In genomic region chr21:40765771-40766170, GRCh38 we compare ENCODE assay signal across 19 cellular contexts.
A peak's percentile ranks its signal among the peaks of the same experiment; 100 is the strongest.
DNase-seq lines count a peak whose midpoint lies in the region; ATAC-seq lines count a peak whose summit lies in the region.
"Had no signal": no experiment of that assay in that cellular context is flagged by ENCODE, and none has a peak within 500 bp of the region (broad histone marks: within the 10 kb centered on the region; RNA-seq: fewer than 3 reads in every experiment).

No MANE protein-coding gene starts in this region.

- H3K27me3 ChIP-seq in mesendoderm (ENCODE audit: insufficient read depth, low read length, poor library complexity), result no peaks in the 10 kb centered on the region
- H3K27me3 ChIP-seq: BE2C, SJCRH30, tibial nerve had no signal

- H3K4me3 ChIP-seq in mesendoderm (ENCODE audit: low read length), result no peak overlapping the region
- H3K4me3 ChIP-seq: left ventricle myocardium inferior, SJCRH30, skin epidermis, tibial nerve had no signal

- H3K9ac ChIP-seq in mesendoderm (ENCODE audit: low read length), result no peak overlapping the region

- H2AK5ac ChIP-seq in mesendoderm (ENCODE audit: low read length), result no peak overlapping the region

- H3K79me1 ChIP-seq in mesendoderm (ENCODE audit: low read length), result no peaks in the 10 kb centered on the region

- H4K5ac ChIP-seq in mesendoderm (ENCODE audit: low read length), result no peak overlapping the region

- H2BK5ac ChIP-seq in mesendoderm (ENCODE audit: low read length), result no peak overlapping the region

- intact Hi-C loops in activated T-helper 1 cell treated with anti-CD3 and anti-CD28 coated beads, Interleukin-12 subunit alpha, Interleukin-12 subunit beta, Interleukin-2, Interleukin-4 antibody, amounts not matched to agents 30 ng/mL and 10 ng/mL and 1 ng/mL, durations not matched to agents 14 hours and 24 hours and 36 hours (cut with micrococcal nuclease), result no loop called here

- H3K4me1 Mint-ChIP-seq in activated T-helper 1 cell treated with anti-CD3 and anti-CD28 coated beads, Interleukin-12 subunit alpha, Interleukin-12 subunit beta, Interleukin-2, Interleukin-4 antibody, amounts not matched to agents 30 ng/mL and 10 ng/mL and 1 ng/mL, durations not matched to agents 14 hours and 24 hours and 36 hours (ENCODE audit: low read depth), result no peaks in the 10 kb centered on the region

- H3K27ac Mint-ChIP-seq in activated T-helper 1 cell treated with anti-CD3 and anti-CD28 coated beads, Interleukin-12 subunit alpha, Interleukin-12 subunit beta, Interleukin-2, Interleukin-4 antibody, amounts not matched to agents 30 ng/mL and 10 ng/mL and 1 ng/mL, durations not matched to agents 14 hours and 24 hours and 36 hours, result no peak overlapping the region
- H3K27ac Mint-ChIP-seq: activated CD4-positive, alpha-beta memory T cell treated with anti-CD3 and anti-CD28 coated beads for 36 hours had no signal

- H3K79me2 ChIP-seq in mesendoderm (ENCODE audit: control insufficient read depth, insufficient read depth, low read length), result no peaks in the 10 kb centered on the region

- H4K8ac ChIP-seq in mesendoderm (ENCODE audit: low read depth, low read length), result no peak overlapping the region

- no peaks in the 10 kb centered on the region for H3K27me3 Mint-ChIP-seq in activated T-helper 1 cell treated with anti-CD3 and anti-CD28 coated beads, Interleukin-12 subunit alpha, Interleukin-12 subunit beta, Interleukin-2, Interleukin-4 antibody, amounts not matched to agents 30 ng/mL and 10 ng/mL and 1 ng/mL, durations not matched to agents 14 hours and 24 hours and 36 hours (ENCODE audit: insufficient read depth)
- H3K27me3 Mint-ChIP-seq: activated CD4-positive, alpha-beta memory T cell treated with anti-CD3 and anti-CD28 coated beads for 36 hours had no signal

- no peak overlapping the region for H3K56ac ChIP-seq in mesendoderm (ENCODE audit: low read length)

- no CpG with 5 or more reads among the region's 13 CpGs for WGBS in mesendoderm (ENCODE audit: extremely low coverage, insufficient coverage, low lambda C conversion rate)

- no peak overlapping the region for H3K27ac ChIP-seq in mesendoderm (ENCODE audit: low read depth, low read length)
- H3K27ac ChIP-seq: left ventricle myocardium inferior, SJCRH30, skin epidermis, tibial nerve had no signal

- peaks cover 8% of the 10 kb centered on the region for H3K9me3 Mint-ChIP-seq in activated T-helper 1 cell treated with anti-CD3 and anti-CD28 coated beads, Interleukin-12 subunit alpha, Interleukin-12 subunit beta, Interleukin-2, Interleukin-4 antibody, amounts not matched to agents 30 ng/mL and 10 ng/mL and 1 ng/mL, durations not matched to agents 14 hours and 24 hours and 36 hours
- H3K9me3 Mint-ChIP-seq: activated CD4-positive, alpha-beta memory T cell treated with anti-CD3 and anti-CD28 coated beads for 36 hours had no signal

- peaks cover 2% of the 10 kb centered on the region for H3K4me1 ChIP-seq in mesendoderm (ENCODE audit: control insufficient read depth, low read depth, low read length)
- H3K4me1 ChIP-seq: BE2C, left ventricle myocardium inferior, SJCRH30, tibial nerve had no signal

- no peak overlapping the region for H3K4ac ChIP-seq in mesendoderm (ENCODE audit: low read depth, low read length)

- H3K4me2 ChIP-seq in mesendoderm (ENCODE audit: low read length), result no peak overlapping the region

- no peak overlapping the region for H3K23ac ChIP-seq in mesendoderm (ENCODE audit: low read length)

- no peaks in the 10 kb centered on the region for H3K36me3 ChIP-seq in mesendoderm (ENCODE audit: control insufficient read depth, insufficient read depth, low read length)
- H3K36me3 ChIP-seq: BE2C, left ventricle myocardium inferior, SJCRH30, tibial nerve had no signal

- H2BK15ac ChIP-seq in mesendoderm (replicated peaks; ENCODE audit: low read depth), result no peak overlapping the region

- H3K36me3 Mint-ChIP-seq in activated T-helper 1 cell treated with anti-CD3 and anti-CD28 coated beads, Interleukin-12 subunit alpha, Interleukin-12 subunit beta, Interleukin-2, Interleukin-4 antibody, amounts not matched to agents 30 ng/mL and 10 ng/mL and 1 ng/mL, durations not matched to agents 14 hours and 24 hours and 36 hours (ENCODE audit: low read depth), result no peaks in the 10 kb centered on the region
- H3K36me3 Mint-ChIP-seq: activated CD4-positive, alpha-beta memory T cell treated with anti-CD3 and anti-CD28 coated beads for 36 hours had no signal

- H3K18ac ChIP-seq in mesendoderm (ENCODE audit: low read length), result peak overlapping the region; percentile 16

- DNase-seq in DMS79 (lab: John Stamatoyannopoulos, UW) (peak; percentile 53), NCI-H1436 (lab: John Stamatoyannopoulos, UW) (peak; percentile 85), NCI-H524 (lab: John Stamatoyannopoulos, UW) (peak; percentile 88 to 96), mesendoderm (no peak), NCI-H526 (lab: John Stamatoyannopoulos, UW) (no peak)
- no peak for DNase-seq in activated T-helper 1 cell treated with anti-CD3 and anti-CD28 coated beads, Interleukin-12 subunit alpha, Interleukin-12 subunit beta, Interleukin-2, Interleukin-4 antibody, amounts not matched to agents 30 ng/mL and 10 ng/mL and 1 ng/mL, durations not matched to agents 14 hours and 24 hours and 36 hours (ENCODE audit: low spot score)
- DNase-seq: activated CD4-positive, alpha-beta memory T cell treated with anti-CD3 and anti-CD28 coated beads for 36 hours; activated CD8-positive, alpha-beta memory T cell treated with anti-CD3 and anti-CD28 coated beads, Interleukin-2, amount 50 U/mL, for 4 hours; activated naive CD4-positive, alpha-beta T cell treated with anti-CD3 and anti-CD28 coated beads, Interleukin-2, amount 50 U/mL, for 16 hours; amniotic stem cell; BE2C; left ventricle myocardium inferior; stimulated activated CD4-positive, alpha-beta T cell treated with anti-CD3 and anti-CD28 coated beads, Interleukin-1b, Interleukin-23, amount 100 ng/mL, for 48 hours; T-helper 1 cell had no signal

- no peak overlapping the region for H2BK120ac ChIP-seq in mesendoderm (ENCODE audit: low read depth, low read length)

- ATAC-seq in GM21526 (IDR thresholded peaks at IDR 0.05; ENCODE audit: low FRiP score, unreplicated experiment), result no peak
- ATAC-seq: HCT116 had no signal

- no peak overlapping the region for H3K4me3 Mint-ChIP-seq in activated T-helper 1 cell treated with anti-CD3 and anti-CD28 coated beads, Interleukin-12 subunit alpha, Interleukin-12 subunit beta, Interleukin-2, Interleukin-4 antibody, amounts not matched to agents 30 ng/mL and 10 ng/mL and 1 ng/mL, durations not matched to agents 14 hours and 24 hours and 36 hours
- H3K4me3 Mint-ChIP-seq: activated CD4-positive, alpha-beta memory T cell treated with anti-CD3 and anti-CD28 coated beads for 36 hours had no signal

Comparison
In these comparisons a context has a peak if more than half of its experiments do, and no peak if none do; other contexts are left out.
1. DNase-seq: peak in DMS79 (single experiment), NCI-H1436 (single experiment) and NCI-H524 (2 of 2); none in mesendoderm (single experiment), activated T-helper 1 cell treated with anti-CD3 and anti-CD28 coated beads, Interleukin-12 subunit alpha, Interleukin-12 subunit beta, Interleukin-2, Interleukin-4 antibody, amounts not matched to agents 30 ng/mL and 10 ng/mL and 1 ng/mL, durations not matched to agents 14 hours and 24 hours and 36 hours (single experiment) and NCI-H526 (0 of 2).